9 cellular contexts compared by ENCODE assay signal in the genomic region with DNA sequence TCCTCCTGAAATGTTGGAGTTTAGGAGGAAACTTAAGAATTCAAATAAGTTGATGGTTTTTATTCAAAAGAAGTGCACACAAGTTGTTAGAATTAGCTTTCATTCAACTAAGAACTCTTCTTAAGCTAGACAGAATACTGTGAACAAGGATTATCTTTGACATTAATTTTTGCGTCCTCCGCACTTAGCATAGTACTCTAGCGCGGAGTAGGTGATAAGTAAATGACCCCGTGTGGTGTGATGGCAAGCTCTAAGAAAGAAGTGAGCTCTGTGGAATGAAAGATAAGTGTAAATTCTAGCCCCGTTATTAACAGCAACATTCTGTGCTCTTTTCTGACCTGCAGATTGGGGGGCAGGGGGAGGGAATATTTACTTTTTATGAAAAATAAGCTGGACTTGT. TPM values are rescaled to one million over a fixed set of nuclear protein-coding genes. Genes with fewer than 3 reads are reported as not detected.
DNase-seq lines count a peak whose midpoint lies in the region; ATAC-seq and TF ChIP-seq lines count a peak whose summit lies in the region.
"Had no signal": no experiment of that assay in that cellular context is flagged by ENCODE, and none has a peak within 500 bp of the region (broad histone marks: within the 10 kb centered on the region; RNA-seq: fewer than 3 reads in every experiment).

No MANE protein-coding gene starts in this region.

- TF ChIP-seq POLR2A in tibial nerve (IDR thresholded peaks at IDR 0.05): no peak

- H3K9me3 Mint-ChIP-seq in T-helper 1 cell treated with Interleukin-12 subunit alpha and Interleukin-12 subunit beta and Interleukin-4 antibody, amounts not matched to agents 30 μg/mL and 1 μg/mL, for 36 hours: no peaks in the 10 kb centered on the region
- no peaks in the 10 kb centered on the region for H3K9me3 Mint-ChIP-seq in mesothelial cell of epicardium

- H3K4me3 Mint-ChIP-seq in T-helper 1 cell treated with Interleukin-12 subunit alpha and Interleukin-12 subunit beta and Interleukin-4 antibody, amounts not matched to agents 30 μg/mL and 1 μg/mL, for 36 hours: no peak overlapping the region
- no peak overlapping the region for H3K4me3 Mint-ChIP-seq in mesothelial cell of epicardium

- WGBS in tibial nerve, 2 donors: 29 to 32% methylated on average over 6 of the region's 6 CpGs

- H3K27me3 Mint-ChIP-seq in T-helper 1 cell treated with Interleukin-12 subunit alpha and Interleukin-12 subunit beta and Interleukin-4 antibody, amounts not matched to agents 30 μg/mL and 1 μg/mL, for 36 hours (ENCODE audit: low read depth): no peaks in the 10 kb centered on the region
- no peaks in the 10 kb centered on the region for H3K27me3 Mint-ChIP-seq in mesothelial cell of epicardium (ENCODE audit: low read depth)

- peak overlapping the region; percentile 97 for H3K27ac ChIP-seq in WERI-Rb-1
- H3K27ac ChIP-seq in left lung: peak overlapping the region in 1 of 2 donors; percentile 94
- H3K27ac ChIP-seq in tibial nerve: peak overlapping the region in 2 of 4 donors; percentile 84 to 87

- no peak for TF ChIP-seq EP300 in tibial nerve (IDR thresholded peaks at IDR 0.05)

- intact Hi-C loops in left lung (cut with DNase I): no loop called here

- H3K36me3 ChIP-seq in WERI-Rb-1 (peaks cover 66% of the 10 kb centered on the region), left lung (peaks cover 0 to 34% of the 10 kb centered on the region in 2 donors), tibial nerve (peaks cover 0 to 32% (median 0%) of the 10 kb centered on the region in 3 donors)

- no peaks in the 10 kb centered on the region for H3K9me3 ChIP-seq in WERI-Rb-1 (ENCODE audit: severe bottlenecking)
- H3K9me3 ChIP-seq in left lung: no peaks in the 10 kb centered on the region
- H3K9me3 ChIP-seq in tibial nerve: no peaks in the 10 kb centered on the region

- H3K4me3 ChIP-seq in WERI-Rb-1 (ENCODE audit: low read depth, low read length) (peak overlapping the region; percentile 98), left lung (peak overlapping the region; percentile 94 to 97), tibial nerve (peak overlapping the region; percentile 72 to 98 (median 81))

- DNase-seq in T-helper 1 cell (no peak), WERI-Rb-1 (no peak), left lung (no peak), tibial nerve (ENCODE audit: low spot score in 2 of 2) (no peak), ureter (ENCODE audit: low spot score) (no peak), mesothelial cell of epicardium (ENCODE audit: low spot score in 2 of 2, unreplicated experiment in 2 of 2) (no peak), germinal center (ENCODE audit: low spot score) (no peak)
- DNase-seq: NCI-H187 had no signal

- H3K27ac Mint-ChIP-seq in T-helper 1 cell treated with Interleukin-12 subunit alpha and Interleukin-12 subunit beta and Interleukin-4 antibody, amounts not matched to agents 30 μg/mL and 1 μg/mL, for 36 hours: peak overlapping the region; percentile 54
- no peak overlapping the region for H3K27ac Mint-ChIP-seq in mesothelial cell of epicardium

- H3K4me1 Mint-ChIP-seq in T-helper 1 cell treated with Interleukin-12 subunit alpha and Interleukin-12 subunit beta and Interleukin-4 antibody, amounts not matched to agents 30 μg/mL and 1 μg/mL, for 36 hours (ENCODE audit: low read depth): peaks cover 29% of the 10 kb centered on the region
- H3K4me1 Mint-ChIP-seq in mesothelial cell of epicardium: peaks cover 29% of the 10 kb centered on the region

- TF ChIP-seq CTCF in WERI-Rb-1 (IDR thresholded peaks at IDR 0.05; ENCODE audit: low read depth, low read length): no peak
- TF ChIP-seq CTCF in left lung (IDR thresholded peaks at IDR 0.05): no peak
- TF ChIP-seq CTCF in tibial nerve (IDR thresholded peaks at IDR 0.05): no peak
- no peak for TF ChIP-seq CTCF in mesothelial cell of epicardium (IDR thresholded peaks at IDR 0.05; ENCODE audit: unreplicated experiment)

- no peak for ATAC-seq in left lung

- peaks cover 20% of the 10 kb centered on the region for H3K36me3 Mint-ChIP-seq in T-helper 1 cell treated with Interleukin-12 subunit alpha and Interleukin-12 subunit beta and Interleukin-4 antibody, amounts not matched to agents 30 μg/mL and 1 μg/mL, for 36 hours (ENCODE audit: low read depth)
- peaks cover 17% of the 10 kb centered on the region for H3K36me3 Mint-ChIP-seq in mesothelial cell of epicardium

- no peaks in the 10 kb centered on the region for H3K27me3 ChIP-seq in WERI-Rb-1 (ENCODE audit: insufficient read depth, low read depth, severe bottlenecking)
- no peaks in the 10 kb centered on the region for H3K27me3 ChIP-seq in left lung
- H3K27me3 ChIP-seq in tibial nerve: no peaks in the 10 kb centered on the region

- H3K4me1 ChIP-seq in left lung (peaks cover 0 to 47% of the 10 kb centered on the region in 2 donors), tibial nerve (peaks cover 0 to 42% (median 25%) of the 10 kb centered on the region in 4 donors)

RNA-seq across cellular contexts. Expression of gene BRIX1, which starts 1.0 kb away (rescaled TPM):
- total RNA-seq in left lung (10 to 100 TPM; 15.8 to 29.1 TPM), tibial nerve (10 to 100 TPM; 15.7 to 33.7 (median 22.5) TPM), ureter (42.1 TPM), mesothelial cell of epicardium (29.5 to 33.2 TPM (median 31.7 TPM) in 3 replicates)

RNA-seq across cellular contexts. Expression of gene RAD1, which starts 1.2 kb away (rescaled TPM):
- 10 to 100 TPM; 22.6 to 29.8 TPM for total RNA-seq in left lung
- total RNA-seq in tibial nerve: 10 to 100 TPM; 12.3 to 22.3 (median 16.7) TPM
- 25.1 TPM for total RNA-seq in ureter
- 22.9 to 24.4 TPM (median 23.9 TPM) in 3 replicates for total RNA-seq in mesothelial cell of epicardium

RNA-seq across cellular contexts. Expression of gene DNAJC21, which starts 12.8 kb away (rescaled TPM):
- total RNA-seq in left lung: 10 to 100 TPM; 45.8 to 48.5 TPM
- 10 to 100 TPM; 30.3 to 54.0 (median 31.7) TPM for total RNA-seq in tibial nerve
- total RNA-seq in ureter: 45.3 TPM
- total RNA-seq in mesothelial cell of epicardium: 43.5 to 46.4 TPM (median 45.3 TPM) in 3 replicates
